ENCODE assay signal across 6 cellular contexts in genomic region chr16:14896023-14896422, GRCh38. TPM values are rescaled to one million over a fixed set of nuclear protein-coding genes. Genes with fewer than 3 reads are reported as not detected.
A peak's percentile ranks its signal among the peaks of the same experiment; 100 is the strongest.
DNase-seq lines count a peak whose midpoint lies in the region; ATAC-seq and TF ChIP-seq lines count a peak whose summit lies in the region.
"Not testable (repeated sequence)": the region's sequence is repeated elsewhere in the genome, so short reads cannot be mapped to it uniquely, and the experiment has no call there.

No MANE protein-coding gene starts in this region.

- H3K36me3 Mint-ChIP-seq in activated CD4-positive, alpha-beta T cell treated with anti-CD3 and anti-CD28 coated beads, Interleukin-2, amount 10 ng/mL, durations not matched to agents 24 days and 14 days (ENCODE audit: low read depth); endodermal cell (ENCODE audit: low read depth); nephron progenitor cell (ENCODE audit: low read depth): not testable (repeated sequence)

- ATAC-seq in Right ventricle myocardium inferior: not testable (repeated sequence)

- H3K27ac ChIP-seq in A673 (ENCODE audit: low read depth, low read length, poor library complexity, severe bottlenecking): peak overlapping the region; percentile 51
- H3K27ac ChIP-seq in endodermal cell (ENCODE audit: low read depth, low read length): not testable (repeated sequence)

- H3K4me3 ChIP-seq in A673 (ENCODE audit: low read depth, low read length, poor library complexity, severe bottlenecking); endodermal cell (ENCODE audit: low read length): not testable (repeated sequence)

- BruUV-seq in A673 (replicated peaks; lab: Mats Ljungman, UMichigan): not testable (repeated sequence)

- TF ChIP-seq CTCF in A673 (conservative IDR thresholded peaks at IDR 0.05; ENCODE audit: low read depth, low read length); endodermal cell (conservative IDR thresholded peaks at IDR 0.05); nephron progenitor cell (IDR thresholded peaks at IDR 0.05): not testable (repeated sequence)

- not testable (repeated sequence) for H3K4me1 Mint-ChIP-seq in activated CD4-positive, alpha-beta T cell treated with anti-CD3 and anti-CD28 coated beads, Interleukin-2, amount 10 ng/mL, durations not matched to agents 24 days and 14 days; endodermal cell; nephron progenitor cell

- not testable (repeated sequence) for H3K9me3 ChIP-seq in A673 (ENCODE audit: low read depth, low read length, poor library complexity, severe bottlenecking); endodermal cell (ENCODE audit: control insufficient read depth, low read length)

- not testable (repeated sequence) for H3K27ac Mint-ChIP-seq in activated CD4-positive, alpha-beta T cell treated with anti-CD3 and anti-CD28 coated beads, Interleukin-2, amount 10 ng/mL, durations not matched to agents 24 days and 14 days; endodermal cell
- H3K27ac Mint-ChIP-seq in nephron progenitor cell: peak overlapping the region; percentile 3

- not testable (repeated sequence) for H3K9me3 Mint-ChIP-seq in activated CD4-positive, alpha-beta T cell treated with anti-CD3 and anti-CD28 coated beads, Interleukin-2, amount 10 ng/mL, durations not matched to agents 24 days and 14 days; endodermal cell; nephron progenitor cell

- not testable (repeated sequence) for H3K9ac ChIP-seq in endodermal cell (ENCODE audit: extremely low read depth, low read length, poor library complexity, severe bottlenecking)

- H3K27me3 Mint-ChIP-seq in activated CD4-positive, alpha-beta T cell treated with anti-CD3 and anti-CD28 coated beads, Interleukin-2, amount 10 ng/mL, durations not matched to agents 24 days and 14 days; endodermal cell (ENCODE audit: insufficient read depth); nephron progenitor cell (ENCODE audit: low read depth, poor library complexity): not testable (repeated sequence)

- not testable (repeated sequence) for H3K4me1 ChIP-seq in A673 (ENCODE audit: insufficient read depth, low read length, poor library complexity, severe bottlenecking); endodermal cell (ENCODE audit: control insufficient read depth, insufficient read depth, low read length)

- not testable (repeated sequence) for H3K36me3 ChIP-seq in A673 (ENCODE audit: insufficient read depth, low read length, poor library complexity, severe bottlenecking); endodermal cell (ENCODE audit: control insufficient read depth, insufficient read depth, low read length)

- intact Hi-C loops in A673 (cut with micrococcal nuclease; ENCODE audit: unreplicated experiment); activated CD4-positive, alpha-beta T cell treated with anti-CD3 and anti-CD28 coated beads, Interleukin-2, amount 10 ng/mL, durations not matched to agents 24 days and 14 days (cut with micrococcal nuclease); Right ventricle myocardium inferior (cut with DNase I): not testable (repeated sequence)

- DNase-seq in A673 (ENCODE audit: low spot score) (peak; percentile 31), brain pericyte (ENCODE audit: low read depth, low spot score) (peak; percentile 6), endodermal cell (peak; percentile 40), Right ventricle myocardium inferior (ENCODE audit: missing footprints) (peak; percentile 48)
- DNase-seq in activated CD4-positive, alpha-beta T cell treated with anti-CD3 and anti-CD28 coated beads, Interleukin-2, amount 10 ng/mL, durations not matched to agents 24 days and 14 days: peak; percentile 54
- not testable (repeated sequence) for DNase-seq in nephron progenitor cell

- POLR2A ChIA-PET in A673 (lab: Charles Lee; ENCODE audit: low non-redundant PET): not testable (repeated sequence)

- not testable (repeated sequence) for H3K4me3 Mint-ChIP-seq in activated CD4-positive, alpha-beta T cell treated with anti-CD3 and anti-CD28 coated beads, Interleukin-2, amount 10 ng/mL, durations not matched to agents 24 days and 14 days; endodermal cell; nephron progenitor cell

- CTCF ChIA-PET in A673 (lab: Charles Lee): not testable (repeated sequence)

- WGBS in endodermal cell (ENCODE audit: insufficient coverage in 1 of 2, insufficient read length in 1 of 2), 2 experiments: 97 to 98% methylated on average over 4 to 6 of the region's 9 CpGs

- H3K27me3 ChIP-seq in A673 (replicated peaks; ENCODE audit: insufficient read depth, low read depth, low read length, poor library complexity); endodermal cell (ENCODE audit: control insufficient read depth, insufficient read depth, low read length, poor library complexity, severe bottlenecking): not testable (repeated sequence)

RNA-seq across cellular contexts. Expression of gene NPIPA1, which starts 41.2 kb away (rescaled TPM):
- total RNA-seq in A673 (2021) (161 and 178 TPM in 2 replicates), endodermal cell (100 to 1,000 TPM; 177 to 183 TPM), Right ventricle myocardium inferior (45.3 TPM)
- 120 and 122 TPM in 2 replicates for total RNA-seq in activated CD4-positive, alpha-beta T cell treated with anti-CD3 and anti-CD28 coated beads, Interleukin-2, amount 10 ng/mL, durations not matched to agents 24 days and 14 days
- 97.9 TPM for polyA plus RNA-seq in endodermal cell (2013, experiment 1 of 2)
- polyA plus RNA-seq in endodermal cell (2013, experiment 2 of 2): 92.2 TPM
